In genomic region chr6:155182103-155182502, GRCh38 we compare ENCODE assay signal across 23 cellular contexts.
"Had no signal": no experiment of that assay in that cellular context is flagged by ENCODE, and none has a peak within 500 bp of the region (broad histone marks: within the 10 kb centered on the region; RNA-seq: fewer than 3 reads in every experiment).

No MANE protein-coding gene starts in this region.

- H3K4me3 Mint-ChIP-seq: activated CD4-positive, alpha-beta memory T cell treated with anti-CD3 and anti-CD28 coated beads, Interleukin-2, amount 10 ng/mL, durations not matched to agents 7 days and 5 days; activated CD8-positive, alpha-beta memory T cell treated with anti-CD3 and anti-CD28 coated beads, Interleukin-2, amount 10 ng/mL, durations not matched to agents 7 days and 5 days; activated naive CD4-positive, alpha-beta T cell treated with anti-CD3 and anti-CD28 coated beads, Interleukin-2, amount 10 ng/mL, durations not matched to agents 7 days and 5 days; activated naive CD8-positive, alpha-beta T cell treated with anti-CD3 and anti-CD28 coated beads, Interleukin-2, amount 50 U/mL, for 24 hours; brain; endodermal cell; mesothelial cell of epicardium; stimulated activated naive CD8-positive, alpha-beta T cell treated with anti-CD3 and anti-CD28 coated beads, Interleukin-15, Interleukin-2, amounts not matched to agents 100 ng/mL and 50 ng/mL, for 24 hours; T-helper 2 cell treated with Interferon-gamma antibody and Interleukin-4, amounts not matched to agents 5 μg/mL and 100 μg/mL, for 36 hours had no signal

- H3K9me3 ChIP-seq: colonic mucosa, lower lobe of right lung, transverse colon, vagina had no signal

- H3K36me3 ChIP-seq: colonic mucosa, lower lobe of right lung, transverse colon, vagina had no signal

- ATAC-seq: activated CD8-positive, alpha-beta memory T cell treated with anti-CD3 and anti-CD28 coated beads, Interleukin-2, amount 10 ng/mL, durations not matched to agents 7 days and 5 days; activated naive CD8-positive, alpha-beta T cell treated with anti-CD3 and anti-CD28 coated beads, Interleukin-2, amount 50 U/mL, for 24 hours; foreskin keratinocyte; left colon; lower lobe of right lung had no signal

- H3K27ac ChIP-seq: colonic mucosa, epithelial cell of prostate, foreskin keratinocyte, lower lobe of right lung, vagina had no signal

- H3K36me3 Mint-ChIP-seq: activated CD8-positive, alpha-beta memory T cell treated with anti-CD3 and anti-CD28 coated beads, Interleukin-2, amount 10 ng/mL, durations not matched to agents 7 days and 5 days; activated naive CD4-positive, alpha-beta T cell treated with anti-CD3 and anti-CD28 coated beads, Interleukin-2, amount 10 ng/mL, durations not matched to agents 7 days and 5 days; mesothelial cell of epicardium had no signal

- H3K4me3 ChIP-seq: colonic mucosa, lower lobe of right lung, transverse colon, vagina had no signal

- H3K9me3 Mint-ChIP-seq: activated CD4-positive, alpha-beta memory T cell treated with anti-CD3 and anti-CD28 coated beads, Interleukin-2, amount 10 ng/mL, durations not matched to agents 7 days and 5 days; activated naive CD4-positive, alpha-beta T cell treated with anti-CD3 and anti-CD28 coated beads, Interleukin-2, amount 10 ng/mL, durations not matched to agents 7 days and 5 days; activated naive CD8-positive, alpha-beta T cell treated with anti-CD3 and anti-CD28 coated beads, Interleukin-2, amount 50 U/mL, for 24 hours; brain; endodermal cell; mesothelial cell of epicardium; natural killer cell treated with Interleukin-12 subunit alpha and Interleukin-12 subunit beta and Interleukin-15 and Interleukin-18, amount 100 ng/mL, for 72 hours; stimulated activated naive CD8-positive, alpha-beta T cell treated with anti-CD3 and anti-CD28 coated beads, Interleukin-15, Interleukin-2, amounts not matched to agents 100 ng/mL and 50 ng/mL, for 24 hours; T-helper 2 cell treated with Interferon-gamma antibody and Interleukin-4, amounts not matched to agents 5 μg/mL and 100 μg/mL, for 36 hours had no signal

- H3K27me3 ChIP-seq: colonic mucosa, foreskin keratinocyte, transverse colon, vagina had no signal

- H3K27ac Mint-ChIP-seq: activated CD4-positive, alpha-beta memory T cell treated with anti-CD3 and anti-CD28 coated beads, Interleukin-2, amount 10 ng/mL, durations not matched to agents 7 days and 5 days; activated naive CD4-positive, alpha-beta T cell treated with anti-CD3 and anti-CD28 coated beads, Interleukin-2, amount 10 ng/mL, durations not matched to agents 7 days and 5 days; activated naive CD8-positive, alpha-beta T cell treated with anti-CD3 and anti-CD28 coated beads, Interleukin-2, amount 50 U/mL, for 24 hours; endodermal cell; mesothelial cell of epicardium had no signal

- H3K4me1 ChIP-seq: colonic mucosa, lower lobe of right lung had no signal

- DNase-seq: activated CD4-positive, alpha-beta memory T cell treated with anti-CD3 and anti-CD28 coated beads, Interleukin-2, amount 10 ng/mL, durations not matched to agents 7 days and 5 days; activated CD4-positive, alpha-beta T cell treated with anti-CD3 and anti-CD28 coated beads for 48 hours; activated CD8-positive, alpha-beta memory T cell treated with anti-CD3 and anti-CD28 coated beads, Interleukin-2, amount 10 ng/mL, durations not matched to agents 7 days and 5 days; activated naive CD4-positive, alpha-beta T cell treated with anti-CD3 and anti-CD28 coated beads, Interleukin-2, amount 10 ng/mL, durations not matched to agents 7 days and 5 days; activated naive CD8-positive, alpha-beta T cell treated with anti-CD3 and anti-CD28 coated beads, Interleukin-2, amount 50 U/mL, for 24 hours; anterior cingulate cortex; central memory CD4-positive, alpha-beta T cell; colonic mucosa; endodermal cell; foreskin keratinocyte; hypothalamus; islet precursor cell; left colon; lower lobe of right lung; occipital lobe; transverse colon had no signal

- H3K27me3 Mint-ChIP-seq: activated CD4-positive, alpha-beta memory T cell treated with anti-CD3 and anti-CD28 coated beads, Interleukin-2, amount 10 ng/mL, durations not matched to agents 7 days and 5 days; activated CD8-positive, alpha-beta memory T cell treated with anti-CD3 and anti-CD28 coated beads, Interleukin-2, amount 10 ng/mL, durations not matched to agents 7 days and 5 days; activated naive CD4-positive, alpha-beta T cell treated with anti-CD3 and anti-CD28 coated beads, Interleukin-2, amount 10 ng/mL, durations not matched to agents 7 days and 5 days; activated naive CD8-positive, alpha-beta T cell treated with anti-CD3 and anti-CD28 coated beads, Interleukin-2, amount 50 U/mL, for 24 hours; stimulated activated naive CD8-positive, alpha-beta T cell treated with anti-CD3 and anti-CD28 coated beads, Interleukin-15, Interleukin-2, amounts not matched to agents 100 ng/mL and 50 ng/mL, for 24 hours had no signal
